ENCODE assay signal across 8 cellular contexts in the genomic region with DNA sequence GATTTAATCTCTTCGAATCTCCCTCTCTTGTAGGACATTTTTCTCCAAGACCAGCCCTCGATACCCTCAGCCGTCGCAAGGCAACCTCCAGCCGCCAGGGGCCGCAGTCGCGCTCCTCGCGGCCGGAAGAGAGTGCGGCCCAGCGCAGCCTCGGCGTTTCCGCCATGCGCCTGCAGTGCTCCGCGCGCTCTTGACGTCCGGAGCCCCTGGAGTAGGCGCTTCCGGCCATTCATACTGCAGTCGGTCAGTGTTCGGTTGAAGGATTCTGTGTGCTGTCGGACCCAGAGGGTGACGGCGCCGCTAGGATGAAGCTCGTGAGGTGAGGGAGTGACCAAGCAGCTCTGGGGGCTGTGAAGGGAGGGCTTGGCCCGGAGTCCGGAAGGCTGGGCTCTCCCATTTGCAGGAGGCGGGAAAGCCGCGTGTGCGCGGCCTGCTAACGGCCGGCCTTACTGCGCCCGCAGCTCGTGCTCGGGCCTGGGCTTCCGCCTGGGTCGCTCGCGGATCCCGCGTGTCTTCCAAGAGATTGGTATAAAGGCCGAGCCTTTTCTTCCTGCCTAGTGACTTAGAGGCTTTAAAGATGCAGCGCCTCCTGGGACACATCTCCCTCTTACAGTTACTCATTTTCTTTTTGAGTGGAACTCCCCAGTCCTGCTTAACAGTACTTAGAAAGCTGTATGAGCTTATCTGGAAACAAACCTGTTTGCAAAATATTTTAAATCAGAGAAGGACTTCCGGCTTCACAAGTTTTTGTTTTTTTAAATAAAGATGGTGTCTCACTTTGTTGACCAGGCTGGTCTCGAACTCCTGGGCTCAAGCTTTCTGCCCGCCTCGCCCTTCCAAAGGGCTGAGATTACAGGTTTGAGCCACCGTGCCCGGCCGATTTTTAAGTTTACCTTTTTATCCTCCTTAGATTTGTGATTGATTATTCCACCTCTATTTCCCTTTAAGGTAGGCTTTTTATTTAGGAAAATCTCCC. TPM values are rescaled to one million over a fixed set of nuclear protein-coding genes. Genes with fewer than 3 reads are reported as not detected.
DNase-seq lines count a peak whose midpoint lies in the region; ATAC-seq and TF ChIP-seq lines count a peak whose summit lies in the region.

A gene (plus strand): TSS at position 190 of the 976 bp plus-strand sequence. CDS start 116 bp downstream, at position 306.

- H3K27me3 Mint-ChIP-seq in Caco-2 (ENCODE audit: insufficient read depth, unreplicated experiment), result no peaks in the 10 kb centered on the region
- no peaks in the 10 kb centered on the region for H3K27me3 Mint-ChIP-seq in effector memory CD8-positive, alpha-beta T cell
- no peaks in the 10 kb centered on the region for H3K27me3 Mint-ChIP-seq in memory B cell

- POLR2A ChIA-PET in Caco-2 (lab: Charles Lee), result no interaction called here
- POLR2A ChIA-PET in activated CD8-positive, alpha-beta memory T cell treated with anti-CD3 and anti-CD28 coated beads for 36 hours (lab: Charles Lee), result interaction anchor here (1.2 to 3.8 kb wide), 2 partner anchors 12 to 92 kb away, joined by 3 to 45 read pairs; a partner anchor contains a TSS

- DNase-seq in Caco-2 (peak; percentile 89 to 94), GM20000 (ENCODE audit: low spot score) (peak; percentile 90), HT-29 (ENCODE audit: low spot score) (peak; percentile 86), memory B cell (ENCODE audit: low spot score in 2 of 2) (peak; percentile 89 to 95)
- peak; percentile 72 for DNase-seq in NK-92 treated with Interleukin-12 subunit alpha and Interleukin-12 subunit beta, amount 100 ng/mL, for 24 hours (lab: John Stamatoyannopoulos, UW)
- peak; percentile 81 to 89 (median 88) for DNase-seq in effector memory CD8-positive, alpha-beta T cell
- DNase-seq in stimulated activated CD8-positive, alpha-beta memory T cell treated with anti-CD3 and anti-CD28 coated beads, Interleukin-12 subunit alpha, Interleukin-12 subunit beta, amount 100 ng/mL, for 24 hours (ENCODE audit: extremely low read depth), result peak; percentile 80

- peak; percentile 80 to 92 for TF ChIP-seq CTCF in Caco-2 (IDR thresholded peaks at IDR 0.05; ENCODE audit: insufficient read depth in 1 of 2, low read depth in 1 of 2, low read length in 1 of 2, severe bottlenecking in 1 of 2, unreplicated experiment in 1 of 2)
- peak; percentile 97 for TF ChIP-seq CTCF in GM20000 (IDR thresholded peaks at IDR 0.05; ENCODE audit: extremely low read depth, missing control alignments)

- H3K27ac Mint-ChIP-seq in Caco-2 (ENCODE audit: unreplicated experiment) (peak within 1 kb of the TSS; percentile 96), memory B cell (peak within 1 kb of the TSS; percentile 86)
- peak within 1 kb of the TSS; percentile 91 to 95 for H3K27ac Mint-ChIP-seq in effector memory CD8-positive, alpha-beta T cell

- intact Hi-C loops in Caco-2 (cut with micrococcal nuclease; ENCODE audit: unreplicated experiment), result loop anchor here (1.0 to 10.0 kb wide), 3 partner anchors 12 to 92 kb away; a partner anchor contains a TSS

- no peaks in the 10 kb centered on the region for H3K9me3 ChIP-seq in Caco-2

- no peaks in the 10 kb centered on the region for H3K36me3 ChIP-seq in Caco-2 (ENCODE audit: control insufficient read depth, insufficient read depth, low read length)

- H3K4me3 ChIP-seq in Caco-2 (ENCODE audit: low read depth, low read length), result peak within 1 kb of the TSS; percentile 77

- H3K4me1 ChIP-seq in Caco-2, result 0 out of 2 replicates have a peak, but pooled peaks cover 4% of the 10 kb centered on the region

- peak; percentile 99 for ATAC-seq in effector memory CD8-positive, alpha-beta T cell (replicated peaks)
- peak; percentile 95 for ATAC-seq in memory B cell (ENCODE audit: low read depth)

- H3K27me3 ChIP-seq in Caco-2 (replicated peaks; ENCODE audit: control insufficient read depth, insufficient read depth, low read length), result no peaks in the 10 kb centered on the region

- CTCF ChIA-PET in Caco-2 (lab: Charles Lee), result interaction anchor here (0.7 to 1.9 kb wide), 5 partner anchors 12 to 189 kb away, joined by 3 to 32 read pairs (median 7); a partner anchor contains a TSS
- CTCF ChIA-PET in activated CD8-positive, alpha-beta memory T cell treated with anti-CD3 and anti-CD28 coated beads for 36 hours (lab: Charles Lee), result interaction anchor here (0.6 to 4.9 kb wide), 10 partner anchors 9 to 1811 kb away, joined by 3 to 51 read pairs (median 4); a partner anchor contains a TSS

- peaks cover 51% of the 10 kb centered on the region for H3K36me3 Mint-ChIP-seq in Caco-2 (ENCODE audit: insufficient read depth, unreplicated experiment)
- peaks cover 27% of the 10 kb centered on the region for H3K36me3 Mint-ChIP-seq in effector memory CD8-positive, alpha-beta T cell (ENCODE audit: insufficient read depth)
- H3K36me3 Mint-ChIP-seq in memory B cell, result peaks cover 6% of the 10 kb centered on the region

- H3K9me3 Mint-ChIP-seq in Caco-2 (ENCODE audit: unreplicated experiment) (no peaks in the 10 kb centered on the region), memory B cell (no peaks in the 10 kb centered on the region)
- H3K9me3 Mint-ChIP-seq in effector memory CD8-positive, alpha-beta T cell, result no peaks in the 10 kb centered on the region

- H3K4me1 Mint-ChIP-seq in Caco-2 (ENCODE audit: low read depth, unreplicated experiment) (peaks cover 7% of the 10 kb centered on the region), memory B cell (peaks cover 16% of the 10 kb centered on the region)
- H3K4me1 Mint-ChIP-seq in effector memory CD8-positive, alpha-beta T cell (ENCODE audit: low read depth in 2 of 2), result peaks cover 14 to 22% of the 10 kb centered on the region in 2 donors

- H3K4me3 Mint-ChIP-seq in Caco-2 (ENCODE audit: unreplicated experiment) (peak within 1 kb of the TSS; percentile 90), memory B cell (peak within 1 kb of the TSS; percentile 97)
- peak within 1 kb of the TSS; percentile 88 to 96 for H3K4me3 Mint-ChIP-seq in effector memory CD8-positive, alpha-beta T cell

- TSS peak; percentile 73 for BruUV-seq in Caco-2 (replicated peaks; lab: Mats Ljungman, UMichigan)

RNA-seq across cellular contexts. Expression of the gene that starts here (rescaled TPM):
- total RNA-seq in Caco-2 (2022), result 129 and 134 TPM in 2 replicates
- 23.4 and 26.3 TPM in 2 replicates for total RNA-seq in HT-29 (2014; rRNA removed; shearing (Covaris generic))
- total RNA-seq in activated CD8-positive, alpha-beta memory T cell treated with anti-CD3 and anti-CD28 coated beads for 36 hours, result 100 to 1,000 TPM; 165 to 187 TPM

Comparison
In these comparisons a context has a peak if more than half of its experiments do, and no peak if none do; other contexts are left out.
1. Peak in every context shown above with its lines: DNase-seq, ATAC-seq and H3K4me3 ChIP-seq.